In genomic region chr1:148432916-148433317, GRCh38 we compare ENCODE assay signal across 13 cellular contexts. TPM values are rescaled to one million over a fixed set of nuclear protein-coding genes. Genes with fewer than 3 reads are reported as not detected.
A peak's percentile ranks its signal among the peaks of the same experiment; 100 is the strongest.
DNase-seq lines count a peak whose midpoint lies in the region; ATAC-seq, FAIRE-seq and TF ChIP-seq lines count a peak whose summit lies in the region.
"Not testable (repeated sequence)": the region's sequence is repeated elsewhere in the genome, so short reads cannot be mapped to it uniquely, and the experiment has no call there.
"Had no signal": no experiment of that assay in that cellular context is flagged by ENCODE, and none has a peak within 500 bp of the region (broad histone marks: within the 10 kb centered on the region; RNA-seq: fewer than 3 reads in every experiment).

No MANE protein-coding gene starts in this region.

- TF ChIP-seq CTCF in AG10803 (conservative IDR thresholded peaks at IDR 0.05; ENCODE audit: low read length); LNCaP clone FGC (IDR thresholded peaks at IDR 0.05; ENCODE audit: control insufficient read depth, extremely low read depth, insufficient read depth); astrocyte of the spinal cord (IDR thresholded peaks at IDR 0.05; ENCODE audit: low read depth, low read length); pancreas (IDR thresholded peaks at IDR 0.05): not testable (repeated sequence)

- H3K4me1 Mint-ChIP-seq in activated T-cell treated with anti-CD3 and anti-CD28 coated beads, Interleukin-2, amount 50 U/mL, for 24 hours (ENCODE audit: low read depth): peaks cover 76% of the 10 kb centered on the region

- not testable (repeated sequence) for H3K4me1 ChIP-seq in duodenal mucosa (ENCODE audit: control insufficient read depth in 1 of 2, insufficient read depth in 2 of 2, low read length in 2 of 2)
- H3K4me1 ChIP-seq in pancreas: peaks cover 0 to 12% (median 0%) of the 10 kb centered on the region in 3 donors

- H3K9ac ChIP-seq in duodenal mucosa (ENCODE audit: low read depth in 1 of 2, low read length in 2 of 2): not testable (repeated sequence)

- H3K9me3 ChIP-seq in duodenal mucosa (ENCODE audit: control insufficient read depth in 1 of 2, low read length in 2 of 2); pancreas: not testable (repeated sequence)

- FAIRE-seq in pancreas (lab: Jason Lieb, UNC): not testable (repeated sequence)

- peak; percentile 16 for DNase-seq in AG10803 (ENCODE audit: low read depth)
- DNase-seq in LNCaP clone FGC (ENCODE audit: low read depth): peak; percentile 63
- not testable (repeated sequence) for DNase-seq in activated T-cell treated with anti-CD3 and anti-CD28 coated beads, Interleukin-2, amount 50 U/mL, for 24 hours
- peak; percentile 34 for DNase-seq in astrocyte of the spinal cord (ENCODE audit: low read depth, low spot score)
- peak; percentile 41 for DNase-seq in globus pallidus (ENCODE audit: low spot score)
- DNase-seq in medulla oblongata (ENCODE audit: extremely low spot score): peak; percentile 51
- DNase-seq in pancreas: peak in 1 of 6 donors; percentile 23

- peak overlapping the region; percentile 53 for H3K27ac Mint-ChIP-seq in activated T-cell treated with anti-CD3 and anti-CD28 coated beads, Interleukin-2, amount 50 U/mL, for 24 hours

- intact Hi-C loops in pancreas (cut with DNase I): not testable (repeated sequence)

- H3K27ac ChIP-seq in duodenal mucosa (ENCODE audit: low read depth, low read length) (peak overlapping the region; percentile 6), pancreas (peak overlapping the region in 2 of 4 donors; percentile 34 to 35)

- ATAC-seq in pancreas: peak in 3 of 4 donors; percentile 57 to 85 (median 81)

- H3K27me3 ChIP-seq in duodenal mucosa (ENCODE audit: control insufficient read depth in 1 of 2, insufficient read depth in 2 of 2, low read length in 2 of 2); pancreas: not testable (repeated sequence)

- not testable (repeated sequence) for H3K9me3 Mint-ChIP-seq in activated T-cell treated with anti-CD3 and anti-CD28 coated beads, Interleukin-2, amount 50 U/mL, for 24 hours

- H3K36me3 Mint-ChIP-seq in activated T-cell treated with anti-CD3 and anti-CD28 coated beads, Interleukin-2, amount 50 U/mL, for 24 hours (ENCODE audit: low read depth): peaks cover 87% of the 10 kb centered on the region

- H3K4me3 Mint-ChIP-seq in activated T-cell treated with anti-CD3 and anti-CD28 coated beads, Interleukin-2, amount 50 U/mL, for 24 hours: not testable (repeated sequence)

- not testable (repeated sequence) for H3K4me3 ChIP-seq in AG10803 (ENCODE audit: low read length); LNCaP clone FGC (ENCODE audit: low read depth, low read length); astrocyte of the spinal cord (ENCODE audit: low read depth, low read length); duodenal mucosa (ENCODE audit: low read depth in 1 of 2, low read length in 2 of 2); pancreas

- not testable (repeated sequence) for H3K36me3 ChIP-seq in duodenal mucosa (ENCODE audit: control insufficient read depth in 1 of 2, insufficient read depth in 2 of 2, low read length in 2 of 2); pancreas

- H3K27me3 Mint-ChIP-seq in activated T-cell treated with anti-CD3 and anti-CD28 coated beads, Interleukin-2, amount 50 U/mL, for 24 hours: not testable (repeated sequence)

- 24 to 36% methylated on average over 1 of the region's 1 CpG for WGBS in pancreas, 2 donors

- in situ Hi-C loops in astrocyte of the spinal cord (cut with HindIII; ENCODE audit: low sequenced_read_pairs): not testable (repeated sequence)

RNA-seq across cellular contexts. Expression of gene PPIAL4G, which starts 50.2 kb away (rescaled TPM):
- under 1 TPM in 1 of 6 donors, not detected in 5; 0.09 TPM for total RNA-seq in pancreas
- polyA plus RNA-seq in pancreas: under 1 TPM in 1 of 2 donors, not detected in 1; 0.05 TPM
- total RNA-seq: Calu3, G401, GM12878, K562 had no signal
- polyA plus RNA-seq: CD14-positive monocyte, GM12878, K562 had no signal
